In the genomic region with DNA sequence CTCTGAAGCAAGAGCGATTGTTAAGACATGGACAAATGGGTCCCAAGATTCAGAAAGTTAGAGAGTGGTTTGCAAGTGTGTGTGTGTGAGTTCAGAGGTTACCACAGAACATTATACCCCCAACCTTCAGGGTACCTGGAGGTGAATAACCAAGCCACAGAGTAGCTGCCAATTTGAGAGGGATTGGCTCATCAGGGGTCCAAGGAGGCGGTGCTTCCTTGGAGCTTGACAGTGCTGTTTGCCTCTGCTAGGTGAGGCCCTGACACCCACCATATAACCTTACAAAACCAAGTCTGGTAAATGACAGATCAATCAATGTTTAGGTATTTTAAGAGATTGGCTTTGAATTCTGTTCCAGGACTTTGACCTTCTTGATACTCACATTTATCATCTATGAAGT, we compare ENCODE assay signal across 21 cellular contexts. TPM values are rescaled to one million over a fixed set of nuclear protein-coding genes. Genes with fewer than 3 reads are reported as not detected.
DNase-seq lines count a peak whose midpoint lies in the region; ATAC-seq and TF ChIP-seq lines count a peak whose summit lies in the region.
"Had no signal": no experiment of that assay in that cellular context is flagged by ENCODE, and none has a peak within 500 bp of the region (broad histone marks: within the 10 kb centered on the region; RNA-seq: fewer than 3 reads in every experiment).

No MANE protein-coding gene starts in this region.

- H3K9me2 ChIP-seq in SK-N-SH = no peaks in the 10 kb centered on the region

- peaks cover 26% of the 10 kb centered on the region for H3F3A ChIP-seq in SK-N-SH (replicated peaks; ENCODE audit: insufficient read depth)

- H3K9me3 ChIP-seq in SK-N-SH = no peaks in the 10 kb centered on the region
- no peaks in the 10 kb centered on the region for H3K9me3 ChIP-seq in ovary
- H3K9me3 ChIP-seq in uterus = no peaks in the 10 kb centered on the region
- no peaks in the 10 kb centered on the region for H3K9me3 ChIP-seq in tibial artery
- H3K9me3 ChIP-seq: BLaER1 had no signal

- H2AFZ ChIP-seq in SK-N-SH (ENCODE audit: low read depth) = peak overlapping the region; percentile 57; the same call in 1 of the 2 replicates

- H3K79me2 ChIP-seq in SK-N-SH (ENCODE audit: insufficient read depth) = no peaks in the 10 kb centered on the region

- POLR2A ChIA-PET in SK-N-SH (lab: Yijun Ruan, JAX) = no interaction called here

- H3K27me3 ChIP-seq in SK-N-SH (ENCODE audit: insufficient read depth) = no peaks in the 10 kb centered on the region
- H3K27me3 ChIP-seq in ovary = no peaks in the 10 kb centered on the region
- no peaks in the 10 kb centered on the region for H3K27me3 ChIP-seq in uterus
- H3K27me3 ChIP-seq in tibial artery = no peaks in the 10 kb centered on the region
- H3K27me3 ChIP-seq: BLaER1 had no signal

- H3K27ac ChIP-seq in SK-N-SH (ENCODE audit: low read depth in 2 of 2, low read length in 1 of 2) = peak overlapping the region; percentile 73 to 86
- H3K27ac ChIP-seq in epithelial cell of prostate = peak overlapping the region; percentile 37
- H3K27ac ChIP-seq in ovary = peak overlapping the region; percentile 13 to 80
- peak overlapping the region; percentile 80 for H3K27ac ChIP-seq in uterus
- no peak overlapping the region for H3K27ac ChIP-seq in tibial artery
- H3K27ac ChIP-seq: 22Rv1, BLaER1 had no signal

- H3K9ac ChIP-seq in SK-N-SH = no peak overlapping the region; the same call in 1 of the 2 replicates
- H3K9ac ChIP-seq: BLaER1 had no signal

- H3K4me2 ChIP-seq in SK-N-SH = peak overlapping the region; percentile 56; the same call in 1 of the 2 replicates
- H3K4me2 ChIP-seq: BLaER1 had no signal

- DNase-seq in SK-N-SH = no peak
- DNase-seq in epithelial cell of prostate (ENCODE audit: low read depth, low spot score) = no peak
- DNase-seq in ovary = no peak
- no peak for DNase-seq in uterus
- no peak for DNase-seq in tibial artery
- no peak for DNase-seq in activated naive CD4-positive, alpha-beta T cell (lab: John Stamatoyannopoulos, UW)
- DNase-seq in effector CD8-positive, alpha-beta T cell (lab: John Stamatoyannopoulos, UW) = no peak
- DNase-seq: activated CD8-positive, alpha-beta memory T cell treated with anti-CD3 and anti-CD28 coated beads, Interleukin-2, amount 10 ng/mL, durations not matched to agents 7 days and 5 days; cerebellar nuclear complex; NCI-H1436; NCI-H2171 treated with DMSO at 0.1 percent for 48 hours; NCI-H748 treated with DMSO at 0.1 percent for 48 hours; stimulated activated CD4-positive, alpha-beta T cell treated with anti-CD3 and anti-CD28 coated beads, Interleukin-2, amount 100 ng/mL, for 24 hours had no signal

- H3K4me3 ChIP-seq in SK-N-SH (ENCODE audit: low read depth in 2 of 2, low read length in 1 of 2) = no peak overlapping the region
- H3K4me3 ChIP-seq in ovary = no peak overlapping the region
- no peak overlapping the region for H3K4me3 ChIP-seq in uterus
- H3K4me3 ChIP-seq in tibial artery = no peak overlapping the region
- H3K4me3 ChIP-seq: BLaER1 had no signal

- CTCF ChIA-PET in SK-N-SH (lab: Yijun Ruan, JAX) = no interaction called here

- TF ChIP-seq POLR2A in ovary (IDR thresholded peaks at IDR 0.05) = no peak
- no peak for TF ChIP-seq POLR2A in uterus (IDR thresholded peaks at IDR 0.05)

- ATAC-seq in SK-N-SH treated with all-trans-retinoic acid at 6 μM for 48 hours = no peak
- ATAC-seq: activated CD8-positive, alpha-beta memory T cell treated with anti-CD3 and anti-CD28 coated beads, Interleukin-2, amount 10 ng/mL, durations not matched to agents 7 days and 5 days had no signal

- TF ChIP-seq CTCF in SK-N-SH (IDR thresholded peaks at IDR 0.05) (no peak), ovary (IDR thresholded peaks at IDR 0.05) (no peak), uterus (IDR thresholded peaks at IDR 0.05) (no peak), tibial artery (IDR thresholded peaks at IDR 0.05) (no peak)

- H3K4me1 ChIP-seq in SK-N-SH (ENCODE audit: control insufficient read depth in 1 of 2, insufficient read depth in 2 of 2, low read depth in 1 of 2, low read length in 1 of 2) (peaks cover 8 to 30% of the 10 kb centered on the region in 2 experiments; a peak in 3 of 4 replicates), ovary (ENCODE audit: insufficient read depth) (peaks cover 4% of the 10 kb centered on the region), uterus (no peaks in the 10 kb centered on the region), tibial artery (peaks cover 0 to 10% (median 1%) of the 10 kb centered on the region in 4 donors)
- H3K4me1 ChIP-seq: BLaER1 had no signal

- no peaks in the 10 kb centered on the region for H4K20me1 ChIP-seq in SK-N-SH (ENCODE audit: insufficient read depth)
- H4K20me1 ChIP-seq: BLaER1 had no signal

- intact Hi-C loops in ovary (cut with DNase I) (no loop called here), uterus (cut with DNase I; ENCODE audit: low total_unique reads) (no loop called here), tibial artery (cut with DNase I; ENCODE audit: low total_unique reads) (no loop called here)

- no peaks in the 10 kb centered on the region for H3K36me3 ChIP-seq in SK-N-SH (replicated peaks in 1 of 2; ENCODE audit: control insufficient read depth in 1 of 2, insufficient read depth in 2 of 2, low read length in 1 of 2)
- no peaks in the 10 kb centered on the region for H3K36me3 ChIP-seq in ovary
- no peaks in the 10 kb centered on the region for H3K36me3 ChIP-seq in uterus
- no peaks in the 10 kb centered on the region for H3K36me3 ChIP-seq in tibial artery
- H3K36me3 ChIP-seq: BLaER1 had no signal

- TF ChIP-seq EP300 in SK-N-SH (IDR thresholded peaks at IDR 0.05; ENCODE audit: borderline replicate concordance in 1 of 2, low read depth in 1 of 2, low read length in 1 of 2) (no peak), ovary (IDR thresholded peaks at IDR 0.05) (no peak)

- WGBS in SK-N-SH (ENCODE audit: low lambda C conversion rate) = 92% methylated on average over 1 of the region's 2 CpGs
- WGBS in ovary, 3 donors = 49 to 100% (median 97%) methylated on average over 2 of the region's 2 CpGs

- TF ChIP-seq RAD21 in SK-N-SH (IDR thresholded peaks at IDR 0.05; ENCODE audit: low read length) = no peak

TF ChIP-seq in SK-N-SH, 30 proteins besides CTCF, POLR2A, EP300 and RAD21 (continues in another document):
- no peak for TF ChIP-seq POLR2AphosphoS5 (IDR thresholded peaks at IDR 0.05; ENCODE audit: low read depth, low read length)
- TF ChIP-seq, protein P1, sequence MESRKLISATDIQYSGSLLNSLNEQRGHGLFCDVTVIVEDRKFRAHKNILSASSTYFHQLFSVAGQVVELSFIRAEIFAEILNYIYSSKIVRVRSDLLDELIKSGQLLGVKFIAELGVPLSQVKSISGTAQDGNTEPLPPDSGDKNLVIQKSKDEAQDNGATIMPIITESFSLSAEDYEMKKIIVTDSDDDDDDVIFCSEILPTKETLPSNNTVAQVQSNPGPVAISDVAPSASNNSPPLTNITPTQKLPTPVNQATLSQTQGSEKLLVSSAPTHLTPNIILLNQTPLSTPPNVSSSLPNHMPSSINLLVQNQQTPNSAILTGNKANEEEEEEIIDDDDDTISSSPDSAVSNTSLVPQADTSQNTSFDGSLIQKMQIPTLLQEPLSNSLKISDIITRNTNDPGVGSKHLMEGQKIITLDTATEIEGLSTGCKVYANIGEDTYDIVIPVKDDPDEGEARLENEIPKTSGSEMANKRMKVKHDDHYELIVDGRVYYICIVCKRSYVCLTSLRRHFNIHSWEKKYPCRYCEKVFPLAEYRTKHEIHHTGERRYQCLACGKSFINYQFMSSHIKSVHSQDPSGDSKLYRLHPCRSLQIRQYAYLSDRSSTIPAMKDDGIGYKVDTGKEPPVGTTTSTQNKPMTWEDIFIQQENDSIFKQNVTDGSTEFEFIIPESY (IDR thresholded peaks at IDR 0.05; ENCODE audit: borderline replicate concordance, low read depth) = no peak
- TF ChIP-seq FOSL2 (IDR thresholded peaks at IDR 0.05; ENCODE audit: borderline replicate concordance, low read depth) = no peak
- no peak for TF ChIP-seq ELF1 (IDR thresholded peaks at IDR 0.05)
- TF ChIP-seq TAF1 (IDR thresholded peaks at IDR 0.05; ENCODE audit: borderline replicate concordance, low read depth, low read length) = no peak

TF ChIP-seq in SK-N-SH treated with all-trans-retinoic acid at 6 μM for 48 hours, 23 proteins besides CTCF, POLR2A, EP300 and RAD21 (continues in another document):
- TF ChIP-seq ARNTL (CRISPR knock-in tag; IDR thresholded peaks at IDR 0.05; ENCODE audit: borderline replicate concordance, low read depth) (no peak), CSDC2 (CRISPR knock-in tag; IDR thresholded peaks at IDR 0.05) (no peak)
- TF ChIP-seq, protein P2, sequence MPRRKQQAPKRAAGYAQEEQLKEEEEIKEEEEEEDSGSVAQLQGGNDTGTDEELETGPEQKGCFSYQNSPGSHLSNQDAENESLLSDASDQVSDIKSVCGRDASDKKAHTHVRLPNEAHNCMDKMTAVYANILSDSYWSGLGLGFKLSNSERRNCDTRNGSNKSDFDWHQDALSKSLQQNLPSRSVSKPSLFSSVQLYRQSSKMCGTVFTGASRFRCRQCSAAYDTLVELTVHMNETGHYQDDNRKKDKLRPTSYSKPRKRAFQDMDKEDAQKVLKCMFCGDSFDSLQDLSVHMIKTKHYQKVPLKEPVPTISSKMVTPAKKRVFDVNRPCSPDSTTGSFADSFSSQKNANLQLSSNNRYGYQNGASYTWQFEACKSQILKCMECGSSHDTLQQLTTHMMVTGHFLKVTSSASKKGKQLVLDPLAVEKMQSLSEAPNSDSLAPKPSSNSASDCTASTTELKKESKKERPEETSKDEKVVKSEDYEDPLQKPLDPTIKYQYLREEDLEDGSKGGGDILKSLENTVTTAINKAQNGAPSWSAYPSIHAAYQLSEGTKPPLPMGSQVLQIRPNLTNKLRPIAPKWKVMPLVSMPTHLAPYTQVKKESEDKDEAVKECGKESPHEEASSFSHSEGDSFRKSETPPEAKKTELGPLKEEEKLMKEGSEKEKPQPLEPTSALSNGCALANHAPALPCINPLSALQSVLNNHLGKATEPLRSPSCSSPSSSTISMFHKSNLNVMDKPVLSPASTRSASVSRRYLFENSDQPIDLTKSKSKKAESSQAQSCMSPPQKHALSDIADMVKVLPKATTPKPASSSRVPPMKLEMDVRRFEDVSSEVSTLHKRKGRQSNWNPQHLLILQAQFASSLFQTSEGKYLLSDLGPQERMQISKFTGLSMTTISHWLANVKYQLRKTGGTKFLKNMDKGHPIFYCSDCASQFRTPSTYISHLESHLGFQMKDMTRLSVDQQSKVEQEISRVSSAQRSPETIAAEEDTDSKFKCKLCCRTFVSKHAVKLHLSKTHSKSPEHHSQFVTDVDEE (CRISPR knock-in tag; IDR thresholded peaks at IDR 0.05) = no peak

RNA-seq across cellular contexts. Expression of a gene that starts 35.7 kb away (rescaled TPM):
- polyA plus RNA-seq in SK-N-SH (2012; rRNA removed) = 0.03 TPM in 1 of 2 replicates, not detected in the other
- not detected in 2 replicates for polyA plus RNA-seq in SK-N-SH (2012; cell fraction: cytosol; rRNA removed)
- not detected in 2 replicates for polyA plus RNA-seq in SK-N-SH (2012; cell fraction: nucleus; rRNA removed)
- not detected for total RNA-seq in ovary
- polyA plus RNA-seq in ovary = not detected
- total RNA-seq in uterus = not detected
- total RNA-seq: activated CD8-positive, alpha-beta memory T cell treated with anti-CD3 and anti-CD28 coated beads, Interleukin-2, amount 10 ng/mL, durations not matched to agents 7 days and 5 days; activated T-helper 2 cell treated with anti-CD3 and anti-CD28 coated beads, Interferon-gamma antibody, Interleukin-2, Interleukin-4, amounts not matched to agents 10 μg/mL and 5 μg/mL and 100 μg/mL, durations not matched to agents 14 hours and 24 hours and 36 hours; fibroblast of villous mesenchyme; kidney epithelial cell; mesenteric fat pad; right cardiac atrium had no signal
- polyA plus RNA-seq: right cardiac atrium had no signal

Comparison
In these comparisons a context has a peak if more than half of its experiments do, and no peak if none do; other contexts are left out.
1. H3K27ac ChIP-seq: peak in SK-N-SH (2 of 2), epithelial cell of prostate (single experiment), ovary (2 of 2) and uterus (2 of 2); none in tibial artery (0 of 2).